25 cellular contexts compared by ENCODE assay signal in the genomic region with DNA sequence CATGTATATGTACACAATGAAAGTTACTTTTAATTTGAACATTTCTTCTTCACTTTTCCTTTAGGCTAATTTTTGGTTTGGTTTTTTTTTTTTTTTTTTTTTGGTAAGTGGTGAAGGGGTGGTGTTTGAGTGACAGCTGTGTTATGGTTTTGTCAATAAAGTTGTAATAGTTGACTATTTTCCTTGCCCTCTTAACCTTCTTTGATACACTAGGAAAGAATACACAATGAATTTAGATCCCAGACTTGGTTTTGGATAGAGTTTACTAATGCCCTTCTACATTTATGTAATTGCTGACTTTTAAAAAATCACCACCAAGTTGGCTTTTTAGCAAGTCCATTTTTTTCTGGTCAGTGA. TPM values are rescaled to one million over a fixed set of nuclear protein-coding genes. Genes with fewer than 3 reads are reported as not detected.
DNase-seq lines count a peak whose midpoint lies in the region; ATAC-seq and TF ChIP-seq lines count a peak whose summit lies in the region.
"Had no signal": no experiment of that assay in that cellular context is flagged by ENCODE, and none has a peak within 500 bp of the region (broad histone marks: within the 10 kb centered on the region; RNA-seq: fewer than 3 reads in every experiment).

No MANE protein-coding gene starts in this region.

- POLR2A ChIA-PET in HEK293 (lab: Yijun Ruan, JAX): no interaction called here
- POLR2A ChIA-PET in naive thymus-derived CD8-positive, alpha-beta T cell (lab: Charles Lee): no interaction called here

- H3K4me1 Mint-ChIP-seq in T-helper 2 cell treated with Interferon-gamma antibody and Interleukin-4, amounts not matched to agents 5 μg/mL and 100 μg/mL, for 36 hours (ENCODE audit: low read depth): peaks cover 47% of the 10 kb centered on the region
- peaks cover 19 to 52% (median 40%) of the 10 kb centered on the region in 4 donors for H3K4me1 Mint-ChIP-seq in naive thymus-derived CD8-positive, alpha-beta T cell

- no peak overlapping the region for H3K9ac ChIP-seq in GM23248

- ATAC-seq in naive thymus-derived CD8-positive, alpha-beta T cell: no peak
- ATAC-seq: CD8-positive, alpha-beta T cell had no signal

- H3K4me2 ChIP-seq in GM23248 (ENCODE audit: unreplicated experiment): peak overlapping the region; percentile 28
- H3K4me2 ChIP-seq in osteoblast (ENCODE audit: insufficient read depth, low read length): no peak overlapping the region
- H3K4me2 ChIP-seq: PC-9 had no signal

- H3F3A ChIP-seq in GM23248 (ENCODE audit: insufficient read depth): peaks cover 17% of the 10 kb centered on the region

- H3K4me3 ChIP-seq in GM23248: no peak overlapping the region
- H3K4me3 ChIP-seq in HEK293 (ENCODE audit: low read depth, low read length): no peak overlapping the region
- no peak overlapping the region for H3K4me3 ChIP-seq in osteoblast (ENCODE audit: insufficient read depth, low read length)
- H3K4me3 ChIP-seq: PC-9 had no signal

- no peaks in the 10 kb centered on the region for H3K9me2 ChIP-seq in GM23248 (ENCODE audit: insufficient read depth)

- in situ Hi-C loops in GM23248 (cut with MboI): no loop called here

- H3K9me3 Mint-ChIP-seq in T-helper 2 cell treated with Interferon-gamma antibody and Interleukin-4, amounts not matched to agents 5 μg/mL and 100 μg/mL, for 36 hours: peaks cover 6% of the 10 kb centered on the region
- peaks cover 0 to 2% (median 0%) of the 10 kb centered on the region in 9 donors for H3K9me3 Mint-ChIP-seq in naive thymus-derived CD8-positive, alpha-beta T cell
- H3K9me3 Mint-ChIP-seq: CD8-positive, alpha-beta T cell had no signal

- H3K79me2 ChIP-seq in GM23248 (ENCODE audit: insufficient read depth) (no peaks in the 10 kb centered on the region), osteoblast (ENCODE audit: insufficient read depth, low read length) (no peaks in the 10 kb centered on the region)

- H3K27me3 Mint-ChIP-seq in T-helper 2 cell treated with Interferon-gamma antibody and Interleukin-4, amounts not matched to agents 5 μg/mL and 100 μg/mL, for 36 hours (ENCODE audit: low read depth): no peaks in the 10 kb centered on the region
- H3K27me3 Mint-ChIP-seq in naive thymus-derived CD8-positive, alpha-beta T cell: no peaks in the 10 kb centered on the region
- H3K27me3 Mint-ChIP-seq: B cell had no signal

- CTCF ChIA-PET in HEK293 (lab: Yijun Ruan, JAX): interaction anchor here (0.5 kb wide), 1 partner anchor 176 kb away, joined by 3 read pairs; no protein-coding TSS in a partner anchor

- H3K27ac ChIP-seq in GM23248 (no peak overlapping the region), HEK293 (ENCODE audit: extremely low read depth, low read depth, low read length) (no peak overlapping the region), osteoblast (ENCODE audit: low read depth, low read length) (no peak overlapping the region)
- H3K27ac ChIP-seq: C4-2B, HL-60 had no signal

- H4K20me1 ChIP-seq in GM23248 (ENCODE audit: insufficient read depth): no peaks in the 10 kb centered on the region
- no peaks in the 10 kb centered on the region for H4K20me1 ChIP-seq in osteoblast (ENCODE audit: insufficient read depth, low read length)

- peaks cover 29% of the 10 kb centered on the region for H3K36me3 Mint-ChIP-seq in T-helper 2 cell treated with Interferon-gamma antibody and Interleukin-4, amounts not matched to agents 5 μg/mL and 100 μg/mL, for 36 hours (ENCODE audit: low read depth)
- H3K36me3 Mint-ChIP-seq in naive thymus-derived CD8-positive, alpha-beta T cell: peaks cover 5 to 20% (median 17%) of the 10 kb centered on the region in 3 donors

- no peaks in the 10 kb centered on the region for H3K9me3 ChIP-seq in GM23248 (ENCODE audit: low read depth)
- H3K9me3 ChIP-seq in HEK293 (ENCODE audit: control insufficient read depth, insufficient read depth, low read depth, low read length): no peaks in the 10 kb centered on the region
- H3K9me3 ChIP-seq in osteoblast (ENCODE audit: low read depth, low read length): no peaks in the 10 kb centered on the region
- H3K9me3 ChIP-seq: Caco-2 had no signal

- H3K27ac Mint-ChIP-seq in T-helper 2 cell treated with Interferon-gamma antibody and Interleukin-4, amounts not matched to agents 5 μg/mL and 100 μg/mL, for 36 hours: no peak overlapping the region
- H3K27ac Mint-ChIP-seq in naive thymus-derived CD8-positive, alpha-beta T cell: peak overlapping the region in 2 of 10 donors; percentile 25 to 61
- H3K27ac Mint-ChIP-seq: B cell; CD8-positive, alpha-beta T cell had no signal

- H3K27me3 ChIP-seq in GM23248 (replicated peaks; ENCODE audit: insufficient read depth) (no peaks in the 10 kb centered on the region), osteoblast (ENCODE audit: insufficient read depth, low read length) (no peaks in the 10 kb centered on the region)

- H3K4me1 ChIP-seq in GM23248 (ENCODE audit: insufficient read depth) (peaks cover 13% of the 10 kb centered on the region), HEK293 (ENCODE audit: control insufficient read depth, insufficient read depth, low read length) (no peaks in the 10 kb centered on the region), osteoblast (ENCODE audit: insufficient read depth, low read length) (peaks cover 13% of the 10 kb centered on the region)
- H3K4me1 ChIP-seq: Caco-2 had no signal

- TF ChIP-seq CTCF in HEK293 (tag by site-specific recombination; IDR thresholded peaks at IDR 0.05): no peak
- no peak for TF ChIP-seq CTCF in osteoblast (IDR thresholded peaks at IDR 0.05; ENCODE audit: extremely low read depth, low read depth, low read length)

- DNase-seq in GM23248 (no peak), osteoblast (ENCODE audit: insufficient read length, low spot score, missing footprints) (peak; percentile 11), SW480 (ENCODE audit: low spot score) (no peak), HuH-7 (ENCODE audit: low spot score) (no peak)
- no peak for DNase-seq in T-helper 2 cell treated with Interferon-gamma antibody and Interleukin-4, amounts not matched to agents 5 μg/mL and 100 μg/mL, for 36 hours (ENCODE audit: low spot score)
- no peak for DNase-seq in naive thymus-derived CD8-positive, alpha-beta T cell
- DNase-seq: Caco-2; CD8-positive, alpha-beta T cell; GDM1; Kasumi-1; NCI-H1105; NCI-H1436 treated with DMSO at 0.1 percent for 48 hours; NCI-H187 treated with DMSO at 0.1 percent for 48 hours; NCI-H2107; NCI-H446; NCI-H524 treated with DMSO at 0.1 percent for 48 hours; NCI-H774; NK-92 treated with Interleukin-12 subunit alpha and Interleukin-12 subunit beta, amount 100 ng/mL, for 24 hours; RPMI8226; SHP77 had no signal

- H3K36me3 ChIP-seq in GM23248 (ENCODE audit: low read depth) (no peaks in the 10 kb centered on the region), HEK293 (ENCODE audit: control insufficient read depth in 2 of 2, insufficient read depth in 1 of 2, low read length in 2 of 2) (no peaks in the 10 kb centered on the region), osteoblast (ENCODE audit: insufficient read depth, low read length) (no peaks in the 10 kb centered on the region)

- peak overlapping the region; percentile 21 for H3K4me3 Mint-ChIP-seq in T-helper 2 cell treated with Interferon-gamma antibody and Interleukin-4, amounts not matched to agents 5 μg/mL and 100 μg/mL, for 36 hours
- H3K4me3 Mint-ChIP-seq in naive thymus-derived CD8-positive, alpha-beta T cell: no peak overlapping the region
- H3K4me3 Mint-ChIP-seq: B cell; CD8-positive, alpha-beta T cell had no signal

- H2AFZ ChIP-seq in GM23248 (no peak overlapping the region), osteoblast (ENCODE audit: low read length) (no peak overlapping the region)
- H2AFZ ChIP-seq: PC-9 had no signal

TF ChIP-seq in HEK293, 187 proteins besides CTCF, POLR2A, EP300 and RAD21:
- no peak for TF ChIP-seq ZNF501 (tag by site-specific recombination; IDR thresholded peaks at IDR 0.05)
- TF ChIP-seq ZNF449 (tag by site-specific recombination; IDR thresholded peaks at IDR 0.05): no peak
- TF ChIP-seq, protein P1, sequence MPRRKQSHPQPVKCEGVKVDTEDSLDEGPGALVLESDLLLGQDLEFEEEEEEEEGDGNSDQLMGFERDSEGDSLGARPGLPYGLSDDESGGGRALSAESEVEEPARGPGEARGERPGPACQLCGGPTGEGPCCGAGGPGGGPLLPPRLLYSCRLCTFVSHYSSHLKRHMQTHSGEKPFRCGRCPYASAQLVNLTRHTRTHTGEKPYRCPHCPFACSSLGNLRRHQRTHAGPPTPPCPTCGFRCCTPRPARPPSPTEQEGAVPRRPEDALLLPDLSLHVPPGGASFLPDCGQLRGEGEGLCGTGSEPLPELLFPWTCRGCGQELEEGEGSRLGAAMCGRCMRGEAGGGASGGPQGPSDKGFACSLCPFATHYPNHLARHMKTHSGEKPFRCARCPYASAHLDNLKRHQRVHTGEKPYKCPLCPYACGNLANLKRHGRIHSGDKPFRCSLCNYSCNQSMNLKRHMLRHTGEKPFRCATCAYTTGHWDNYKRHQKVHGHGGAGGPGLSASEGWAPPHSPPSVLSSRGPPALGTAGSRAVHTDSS (tag by site-specific recombination; IDR thresholded peaks at IDR 0.05): no peak
- TF ChIP-seq ZNF2 (tag by site-specific recombination; IDR thresholded peaks at IDR 0.05): no peak
- no peak for TF ChIP-seq ZNF521 (tag by site-specific recombination; IDR thresholded peaks at IDR 0.05)
- TF ChIP-seq ZNF561 (tag by site-specific recombination; IDR thresholded peaks at IDR 0.05; ENCODE audit: borderline replicate concordance): no peak
- TF ChIP-seq IKZF3 (tag by site-specific recombination; IDR thresholded peaks at IDR 0.05): no peak
- 0 out of 2 replicates have a peak, but pooled peaks have one; percentile 31 for TF ChIP-seq PRDM1 (tag by site-specific recombination; IDR thresholded peaks at IDR 0.05)
TF ChIP-seq in HEK293: peak in this region for 1.

RNA-seq across cellular contexts. Expression of gene MSMO1, which starts 38.1 kb away (rescaled TPM):
- 72.2 and 80.9 TPM in 2 replicates for total RNA-seq in GM23248 (2014; rRNA removed; shearing (Covaris generic))
- polyA plus RNA-seq in GM23248 (2016; fragmentation: Nextera tagmentation; extraction: Ambion mirVana): 70.9 and 72.7 TPM in 2 replicates
- 238 and 290 TPM in 2 replicates for total RNA-seq in osteoblast
- total RNA-seq in naive thymus-derived CD8-positive, alpha-beta T cell: 10 to 100 TPM; 17.5 to 20.7 TPM
- 10 to 100 TPM; 15.9 to 19.0 (median 17.3) TPM for polyA plus RNA-seq in naive thymus-derived CD8-positive, alpha-beta T cell
